8 cellular contexts compared by ENCODE assay signal in genomic region chr6:169868458-169868857, GRCh38.
DNase-seq lines count a peak whose midpoint lies in the region; ATAC-seq and TF ChIP-seq lines count a peak whose summit lies in the region.

No MANE protein-coding gene starts in this region.

- peak overlapping the region; percentile 58 for H3K27ac Mint-ChIP-seq in CD8-positive, alpha-beta T cell

- no peak overlapping the region for H3K4me3 ChIP-seq in CD8-positive, alpha-beta T cell (ENCODE audit: low read depth, low read length)

- no peaks in the 10 kb centered on the region for H3K9me3 ChIP-seq in CD8-positive, alpha-beta T cell (ENCODE audit: low read length)

- CTCF ChIA-PET in CD8-positive, alpha-beta T cell (lab: Charles Lee) = interaction anchor here (0.7 to 0.9 kb wide), 2 partner anchors 36 to 648 kb away, joined by 3 to 4 read pairs; no protein-coding TSS in a partner anchor

- no peaks in the 10 kb centered on the region for H3K27me3 ChIP-seq in CD8-positive, alpha-beta T cell (ENCODE audit: insufficient read depth, low read length)

- H3K36me3 Mint-ChIP-seq in CD8-positive, alpha-beta T cell = no peaks in the 10 kb centered on the region

- H3K9me3 Mint-ChIP-seq in CD8-positive, alpha-beta T cell = no peaks in the 10 kb centered on the region

- H3K36me3 ChIP-seq in CD8-positive, alpha-beta T cell (ENCODE audit: insufficient read depth, low read length) = no peaks in the 10 kb centered on the region

- DNase-seq in CD8-positive, alpha-beta T cell = peak; percentile 16 to 82 (median 49)
- peak; percentile 73 for DNase-seq in activated effector memory CD4-positive, alpha-beta T cell treated with anti-CD3 and anti-CD28 coated beads, Interleukin-2, amount 50 U/mL, for 16 hours
- DNase-seq in posterior vena cava (ENCODE audit: low spot score) (peak; percentile 83), NCI-H146 (lab: John Stamatoyannopoulos, UW) (no peak), GF-D8 (lab: John Stamatoyannopoulos, UW) (no peak)

- H3K27me3 Mint-ChIP-seq in CD8-positive, alpha-beta T cell (ENCODE audit: low read depth) = no peaks in the 10 kb centered on the region

- POLR2A ChIA-PET in CD8-positive, alpha-beta T cell (lab: Charles Lee) = no interaction called here

- peak overlapping the region; percentile 13 for H3K4me3 Mint-ChIP-seq in CD8-positive, alpha-beta T cell

- no peak overlapping the region for H3K27ac ChIP-seq in CD8-positive, alpha-beta T cell (ENCODE audit: low read depth, low read length)

- peak; percentile 97 for ATAC-seq in CD8-positive, alpha-beta T cell
- ATAC-seq in HG03521 (IDR thresholded peaks at IDR 0.05; ENCODE audit: unreplicated experiment) (peak; percentile 51), SK-N-SH treated with all-trans-retinoic acid at 6 μM for 48 hours (no peak), GM21529 (IDR thresholded peaks at IDR 0.05; ENCODE audit: unreplicated experiment) (no peak)

- TF ChIP-seq CTCF in CD8-positive, alpha-beta T cell (IDR thresholded peaks at IDR 0.05) = no peak

- peaks cover 11% of the 10 kb centered on the region for H3K4me1 ChIP-seq in CD8-positive, alpha-beta T cell (ENCODE audit: insufficient read depth, low read length)

- intact Hi-C loops in CD8-positive, alpha-beta T cell (cut with DNase I, micrococcal nuclease) = no loop called here
- intact Hi-C loops in posterior vena cava (cut with DNase I) = no loop called here

- H3K4me1 Mint-ChIP-seq in CD8-positive, alpha-beta T cell (ENCODE audit: low read depth) = peaks cover 31% of the 10 kb centered on the region

TF ChIP-seq in SK-N-SH treated with all-trans-retinoic acid at 6 μM for 48 hours, 23 proteins besides CTCF, POLR2A, EP300 and RAD21:
- TF ChIP-seq GLIS3 (CRISPR knock-in tag; IDR thresholded peaks at IDR 0.05) (no peak), ESRRG (CRISPR knock-in tag; IDR thresholded peaks at IDR 0.05) (no peak), OSR1 (CRISPR knock-in tag; IDR thresholded peaks at IDR 0.05) (no peak), BACH2 (CRISPR knock-in tag; IDR thresholded peaks at IDR 0.05; ENCODE audit: borderline replicate concordance) (no peak), PATZ1 (CRISPR knock-in tag; IDR thresholded peaks at IDR 0.05; ENCODE audit: borderline replicate concordance) (no peak), RARB (CRISPR knock-in tag; IDR thresholded peaks at IDR 0.05) (no peak), ISL1 (CRISPR knock-in tag; IDR thresholded peaks at IDR 0.05) (no peak), ZC3H10 (CRISPR knock-in tag; IDR thresholded peaks at IDR 0.05) (no peak), ZFP3 (CRISPR knock-in tag; IDR thresholded peaks at IDR 0.05) (no peak), CSRNP3 (CRISPR knock-in tag; IDR thresholded peaks at IDR 0.05) (no peak), ZNF8 (CRISPR knock-in tag; IDR thresholded peaks at IDR 0.05) (no peak), PPARA (CRISPR knock-in tag; IDR thresholded peaks at IDR 0.05; ENCODE audit: borderline replicate concordance) (no peak), TSHZ2 (CRISPR knock-in tag; IDR thresholded peaks at IDR 0.05) (no peak), CSDC2 (CRISPR knock-in tag; IDR thresholded peaks at IDR 0.05) (no peak), ZNF70 (CRISPR knock-in tag; IDR thresholded peaks at IDR 0.05) (no peak), ZNF565 (CRISPR knock-in tag; conservative IDR thresholded peaks at IDR 0.05; ENCODE audit: low read depth) (no peak), TCF4 (CRISPR knock-in tag; IDR thresholded peaks at IDR 0.05; ENCODE audit: borderline replicate concordance) (no peak), SNAI2 (CRISPR knock-in tag; IDR thresholded peaks at IDR 0.05) (no peak), CREB5 (CRISPR knock-in tag; IDR thresholded peaks at IDR 0.05; ENCODE audit: low read depth) (no peak), ARNTL (CRISPR knock-in tag; IDR thresholded peaks at IDR 0.05; ENCODE audit: borderline replicate concordance, low read depth) (no peak)

Comparison
In these comparisons a context has a peak if more than half of its experiments do, and no peak if none do; other contexts are left out.
1. ATAC-seq: peak in CD8-positive, alpha-beta T cell (single experiment) and HG03521 (single experiment); none in SK-N-SH treated with all-trans-retinoic acid at 6 μM for 48 hours (single experiment) and GM21529 (single experiment).
2. DNase-seq: peak in CD8-positive, alpha-beta T cell (7 of 7), activated effector memory CD4-positive, alpha-beta T cell treated with anti-CD3 and anti-CD28 coated beads, Interleukin-2, amount 50 U/mL, for 16 hours (single experiment) and posterior vena cava (single experiment); none in NCI-H146 (single experiment) and GF-D8 (single experiment).